ENCODE assay signal across 1 cellular context in genomic region chr7:84145892-84146291, GRCh38.
A peak's percentile ranks its signal among the peaks of the same experiment; 100 is the strongest.
TF ChIP-seq lines count a peak whose summit lies in the region.

No MANE protein-coding gene starts in this region.

TF ChIP-seq in SK-N-SH, 30 proteins besides CTCF, POLR2A, EP300 and RAD21 (continued from another document):
- TF ChIP-seq FOSL2 (IDR thresholded peaks at IDR 0.05; ENCODE audit: borderline replicate concordance, low read depth) (peak; percentile 11; the same call in 1 of the 2 replicates), GATA2 (CRISPR knock-in tag; IDR thresholded peaks at IDR 0.05) (peak; percentile 94), ZBTB33 (IDR thresholded peaks at IDR 0.05; ENCODE audit: borderline replicate concordance, low read depth) (no peak), JUND (IDR thresholded peaks at IDR 0.05) (peak; percentile 43), RCOR1 (IDR thresholded peaks at IDR 0.05; ENCODE audit: low read length) (peak; percentile 45; the same call in 1 of the 2 replicates), RFX5 (IDR thresholded peaks at IDR 0.05; ENCODE audit: low read length) (no peak), TEAD4 (IDR thresholded peaks at IDR 0.05; ENCODE audit: borderline replicate concordance, insufficient read depth) (0 out of 2 replicates have a peak, but pooled peaks have one; percentile 23), NFIC (IDR thresholded peaks at IDR 0.05; ENCODE audit: borderline replicate concordance) (peak; percentile 44; the same call in 1 of the 2 replicates)
